Comparison of ENCODE assay signal across 8 cellular contexts in the genomic region with DNA sequence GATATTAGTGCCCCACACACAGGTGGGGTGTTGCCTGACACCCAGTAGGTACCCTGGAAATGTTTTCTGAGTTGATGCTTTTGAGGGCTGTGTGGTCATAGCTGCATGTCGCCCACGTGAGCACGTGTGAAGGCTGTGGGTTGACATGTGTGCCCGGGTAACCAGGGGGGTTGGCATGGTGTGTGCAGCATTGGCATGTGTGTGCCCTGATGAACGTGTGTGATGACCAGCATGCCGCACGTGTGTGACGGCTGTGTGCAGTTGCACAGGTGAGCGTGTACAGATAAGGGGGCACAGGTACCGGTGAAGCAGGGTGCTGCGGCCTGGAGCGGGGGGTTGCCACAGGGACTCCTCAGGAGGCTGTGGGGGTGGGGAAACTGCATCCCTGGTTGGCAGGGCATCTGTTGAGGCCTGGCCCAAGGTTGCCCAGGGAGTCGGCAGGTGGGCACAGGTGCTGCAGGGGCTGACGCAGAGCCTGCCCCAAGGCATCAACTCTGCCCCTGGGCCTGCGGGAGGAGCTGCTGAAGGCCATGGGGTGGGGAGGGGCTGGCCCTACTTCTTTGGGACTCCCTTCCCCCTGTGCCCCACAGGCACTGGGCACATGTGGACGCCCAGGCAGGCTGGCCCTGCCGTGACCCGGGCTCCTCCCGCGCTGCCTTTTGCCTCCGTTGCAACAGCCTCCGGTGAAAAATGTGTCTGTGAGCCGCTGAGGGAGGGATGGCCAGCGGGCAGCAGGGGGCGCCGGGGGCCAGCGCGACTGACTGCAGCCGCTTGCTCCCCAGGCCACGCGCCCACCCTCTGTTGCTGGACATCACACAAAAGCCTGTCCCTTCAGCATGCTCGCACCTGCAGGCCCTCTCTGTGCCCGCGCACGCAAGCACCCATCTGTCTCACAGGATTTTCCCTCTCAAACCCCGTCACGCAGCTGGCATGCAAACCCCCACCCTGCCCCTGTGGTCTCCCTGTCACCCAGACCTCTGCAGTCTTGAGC. TPM values are rescaled to one million over a fixed set of nuclear protein-coding genes. Genes with fewer than 3 reads are reported as not detected.
A peak's percentile ranks its signal among the peaks of the same experiment; 100 is the strongest.
DNase-seq lines count a peak whose midpoint lies in the region; ATAC-seq lines count a peak whose summit lies in the region.

No MANE protein-coding gene starts in this region.

- ATAC-seq in HG02759 (IDR thresholded peaks at IDR 0.05; ENCODE audit: unreplicated experiment) = no peak
- ATAC-seq in GM18511 (IDR thresholded peaks at IDR 0.05; ENCODE audit: unreplicated experiment) = no peak
- no peak for ATAC-seq in GM19397 (IDR thresholded peaks at IDR 0.05; ENCODE audit: unreplicated experiment)

- DNase-seq in NOMO-1 (lab: John Stamatoyannopoulos, UW; ENCODE audit: unreplicated experiment in 2 of 2) (peak; percentile 16 to 25), NOMO-1 treated with dmso at 0.1 percent for 144 hours (lab: John Stamatoyannopoulos, UW; ENCODE audit: unreplicated experiment) (no peak), NCI-H2196 treated with DMSO at 0.1 percent for 48 hours (lab: John Stamatoyannopoulos, UW; ENCODE audit: unreplicated experiment) (peak; percentile 29), dermis blood vessel endothelial cell (peak; percentile 67), retina (peak; percentile 86)

RNA-seq across cellular contexts. Expression of gene UNC5A, which starts 2.2 kb away (rescaled TPM):
- total RNA-seq in dermis blood vessel endothelial cell = 0.34 and 1.5 TPM in 2 replicates
